ENCODE assay signal across 1 cellular context in the genomic region with DNA sequence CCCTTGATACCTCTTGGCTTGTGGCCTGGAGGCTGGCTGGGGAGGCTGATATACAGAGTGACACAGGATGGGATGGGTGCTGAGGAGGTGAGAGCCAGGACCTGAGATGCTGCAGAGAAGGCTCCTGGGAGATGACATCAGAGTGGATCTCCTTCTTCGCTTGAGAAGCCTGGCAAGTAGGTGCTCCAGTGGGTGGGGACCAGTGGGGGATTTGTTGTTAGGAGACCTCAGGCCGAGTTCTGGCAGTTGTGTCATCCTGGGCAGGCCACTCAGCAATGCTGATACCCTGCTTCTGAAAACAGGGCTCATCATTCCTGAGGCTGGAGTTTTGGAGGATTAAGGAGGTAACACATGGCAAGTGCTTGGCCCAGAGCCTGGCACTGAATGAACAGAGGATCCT.
TF ChIP-seq lines count a peak whose summit lies in the region.

No MANE protein-coding gene starts in this region.

TF ChIP-seq in IMR-90, 13 proteins besides CTCF, POLR2A, EP300 and RAD21:
- no peak for TF ChIP-seq CHD1 (IDR thresholded peaks at IDR 0.05; ENCODE audit: low read depth, low read length)
- no peak for TF ChIP-seq RFX5 (IDR thresholded peaks at IDR 0.05; ENCODE audit: low read depth, low read length)
- no peak for TF ChIP-seq RCOR1 (IDR thresholded peaks at IDR 0.05; ENCODE audit: insufficient replicate concordance, low read length)
- TF ChIP-seq USF2 (IDR thresholded peaks at IDR 0.05; ENCODE audit: low read depth, low read length), result no peak
- TF ChIP-seq FOS (IDR thresholded peaks at IDR 0.05; ENCODE audit: low read depth, low read length), result no peak
